In the genomic region with DNA sequence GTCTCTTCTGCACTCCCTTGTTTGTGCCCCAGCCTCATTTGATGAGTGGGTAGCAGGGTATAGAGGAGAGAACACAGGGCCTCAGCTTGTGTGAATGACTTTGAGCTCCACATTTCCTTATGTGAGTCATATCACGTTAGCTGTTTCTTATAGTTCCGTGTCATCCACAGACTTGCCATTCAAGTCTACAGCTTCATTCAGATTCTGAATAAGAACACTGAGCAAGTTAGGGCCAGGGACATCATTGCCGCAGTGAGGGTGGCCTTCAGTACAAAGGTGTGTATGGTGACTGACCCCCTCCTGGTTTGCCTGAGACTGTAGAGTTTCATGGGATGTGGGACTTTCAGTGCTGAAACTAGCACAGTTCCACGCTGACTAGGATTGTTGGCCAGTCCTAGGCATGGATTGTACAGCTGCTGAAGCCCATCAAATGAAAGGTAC, we compare ENCODE assay signal across 15 cellular contexts. TPM values are rescaled to one million over a fixed set of nuclear protein-coding genes. Genes with fewer than 3 reads are reported as not detected.
A peak's percentile ranks its signal among the peaks of the same experiment; 100 is the strongest.
DNase-seq lines count a peak whose midpoint lies in the region; ATAC-seq lines count a peak whose summit lies in the region.
"Had no signal": no experiment of that assay in that cellular context is flagged by ENCODE, and none has a peak within 500 bp of the region (broad histone marks: within the 10 kb centered on the region; RNA-seq: fewer than 3 reads in every experiment).

No MANE protein-coding gene starts in this region.

- peak overlapping the region; percentile 31 for H3K27ac ChIP-seq in substantia nigra (ENCODE audit: low read depth, low read length, poor library complexity, severe bottlenecking)
- H3K27ac ChIP-seq: neutrophil had no signal

- H3K36me3 Mint-ChIP-seq in activated naive CD4-positive, alpha-beta T cell treated with anti-CD3 and anti-CD28 coated beads, Interleukin-2, amount 10 ng/mL, durations not matched to agents 7 days and 5 days: peaks cover 78% of the 10 kb centered on the region
- peaks cover 86% of the 10 kb centered on the region for H3K36me3 Mint-ChIP-seq in activated T-helper 17 cell treated with anti-CD3 and anti-CD28 coated beads, Interleukin-2, amount 50 U/mL, for 72 hours (ENCODE audit: low read depth)
- peaks cover 13 to 45% (median 32%) of the 10 kb centered on the region in 3 donors for H3K36me3 Mint-ChIP-seq in immature natural killer cell

- no peak for DNase-seq in activated naive CD4-positive, alpha-beta T cell treated with anti-CD3 and anti-CD28 coated beads, Interleukin-2, amount 10 ng/mL, durations not matched to agents 7 days and 5 days
- DNase-seq in activated naive CD4-positive, alpha-beta T cell treated with Interleukin-2 at 50 U/mL for 16 hours: no peak
- DNase-seq in immature natural killer cell (no peak), substantia nigra (lab: John Stamatoyannopoulos, UW) (no peak), AG08396 (ENCODE audit: low spot score) (no peak), SIG-M5 (lab: John Stamatoyannopoulos, UW) (no peak)
- DNase-seq: activated CD4-positive, alpha-beta T cell treated with anti-CD3 and anti-CD28 coated beads for 48 hours; adrenal gland; dorsolateral prefrontal cortex; Karpas-422; NCI-H2081 treated with DMSO at 0.1 percent for 48 hours; stimulated activated CD8-positive, alpha-beta memory T cell treated with anti-CD3 and anti-CD28 coated beads, Interleukin-4, amount 100 ng/mL, for 48 hours had no signal

- ATAC-seq in activated T-helper 17 cell treated with anti-CD3 and anti-CD28 coated beads, Interleukin-2, amount 50 U/mL, for 72 hours (replicated peaks): peak; percentile 97
- no peak for ATAC-seq in HG03159 (IDR thresholded peaks at IDR 0.05; ENCODE audit: unreplicated experiment)

- CTCF ChIA-PET in activated naive CD4-positive, alpha-beta T cell treated with anti-CD3 and anti-CD28 coated beads, Interleukin-2, amount 10 ng/mL, durations not matched to agents 7 days and 5 days (lab: Charles Lee): interaction anchor here (0.9 to 1.9 kb wide), 6 partner anchors 10 to 508 kb away, joined by 3 to 12 read pairs (median 6); a partner anchor contains a TSS

- peaks cover 61% of the 10 kb centered on the region for H3K4me1 Mint-ChIP-seq in activated naive CD4-positive, alpha-beta T cell treated with anti-CD3 and anti-CD28 coated beads, Interleukin-2, amount 10 ng/mL, durations not matched to agents 7 days and 5 days
- H3K4me1 Mint-ChIP-seq in activated T-helper 17 cell treated with anti-CD3 and anti-CD28 coated beads, Interleukin-2, amount 50 U/mL, for 72 hours: peaks cover 25% of the 10 kb centered on the region
- H3K4me1 Mint-ChIP-seq in immature natural killer cell: peaks cover 73 to 83% of the 10 kb centered on the region in 2 donors

- no peak overlapping the region for H3K4me3 Mint-ChIP-seq in activated naive CD4-positive, alpha-beta T cell treated with anti-CD3 and anti-CD28 coated beads, Interleukin-2, amount 10 ng/mL, durations not matched to agents 7 days and 5 days
- peak overlapping the region; percentile 58 for H3K4me3 Mint-ChIP-seq in activated T-helper 17 cell treated with anti-CD3 and anti-CD28 coated beads, Interleukin-2, amount 50 U/mL, for 72 hours
- peak overlapping the region in 3 of 5 donors; percentile 5 to 35 (median 28) for H3K4me3 Mint-ChIP-seq in immature natural killer cell

- H3K27me3 Mint-ChIP-seq in activated naive CD4-positive, alpha-beta T cell treated with anti-CD3 and anti-CD28 coated beads, Interleukin-2, amount 10 ng/mL, durations not matched to agents 7 days and 5 days: no peaks in the 10 kb centered on the region
- no peaks in the 10 kb centered on the region for H3K27me3 Mint-ChIP-seq in activated T-helper 17 cell treated with anti-CD3 and anti-CD28 coated beads, Interleukin-2, amount 50 U/mL, for 72 hours
- H3K27me3 Mint-ChIP-seq in immature natural killer cell (ENCODE audit: low read depth in 3 of 3): peaks cover 5 to 18% (median 13%) of the 10 kb centered on the region in 3 donors

- peak overlapping the region; percentile 1 for H3K27ac Mint-ChIP-seq in activated naive CD4-positive, alpha-beta T cell treated with anti-CD3 and anti-CD28 coated beads, Interleukin-2, amount 10 ng/mL, durations not matched to agents 7 days and 5 days
- H3K27ac Mint-ChIP-seq in activated T-helper 17 cell treated with anti-CD3 and anti-CD28 coated beads, Interleukin-2, amount 50 U/mL, for 72 hours: peak overlapping the region; percentile 31
- peak overlapping the region; percentile 17 to 82 (median 58) for H3K27ac Mint-ChIP-seq in immature natural killer cell

- H3K9me3 Mint-ChIP-seq in activated naive CD4-positive, alpha-beta T cell treated with anti-CD3 and anti-CD28 coated beads, Interleukin-2, amount 10 ng/mL, durations not matched to agents 7 days and 5 days: no peaks in the 10 kb centered on the region
- H3K9me3 Mint-ChIP-seq in activated T-helper 17 cell treated with anti-CD3 and anti-CD28 coated beads, Interleukin-2, amount 50 U/mL, for 72 hours: no peaks in the 10 kb centered on the region
- H3K9me3 Mint-ChIP-seq in immature natural killer cell: peaks cover 0 to 2% (median 0%) of the 10 kb centered on the region in 6 donors

RNA-seq across cellular contexts. Expression of a gene that starts 23.6 kb away (rescaled TPM):
- total RNA-seq in activated T-helper 17 cell treated with anti-CD3 and anti-CD28 coated beads, Interleukin-2, amount 50 U/mL, for 72 hours: 1 to 10 TPM; 4.3 to 5.5 TPM
- 10 to 100 TPM; 41.3 to 78.0 (median 63.8) TPM for polyA plus RNA-seq in immature natural killer cell

Comparison
In these comparisons a context has a peak if more than half of its experiments do, and no peak if none do; other contexts are left out.
1. H3K27ac Mint-ChIP-seq: peak in every context shown above with its lines; median percentile 58 in immature natural killer cell; 31 in activated T-helper 17 cell treated with anti-CD3 and anti-CD28 coated beads, Interleukin-2, amount 50 U/mL, for 72 hours; 1 in activated naive CD4-positive, alpha-beta T cell treated with anti-CD3 and anti-CD28 coated beads, Interleukin-2, amount 10 ng/mL, durations not matched to agents 7 days and 5 days.